ENCODE assay signal across 18 cellular contexts in the genomic region with DNA sequence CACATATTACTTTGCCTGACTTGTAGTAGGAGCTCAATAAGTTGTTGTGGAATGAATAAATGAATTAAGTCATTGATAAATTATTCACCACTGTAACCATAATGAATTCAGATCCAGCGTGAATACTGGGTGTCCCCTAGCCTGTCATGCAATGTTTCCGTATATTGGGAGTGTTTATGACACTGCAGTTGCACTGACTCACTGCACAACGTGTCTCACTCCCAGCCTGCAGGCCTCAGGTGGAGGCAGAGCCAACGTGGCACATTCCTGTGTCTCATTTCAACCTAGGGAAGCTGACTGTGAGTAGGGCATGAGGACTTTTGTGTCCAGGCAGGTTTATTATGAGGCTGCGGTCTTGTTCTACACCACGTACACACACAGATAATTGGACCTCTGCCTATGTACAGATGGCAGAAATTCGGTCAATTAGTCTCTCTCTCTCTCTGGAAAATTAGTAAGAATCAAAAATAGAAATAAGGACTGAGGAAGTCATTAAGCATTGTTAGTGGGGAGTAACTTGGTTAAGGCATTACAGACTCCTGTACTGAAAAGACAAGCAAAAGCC.
A peak's percentile ranks its signal among the peaks of the same experiment; 100 is the strongest.
DNase-seq lines count a peak whose midpoint lies in the region; ATAC-seq, FAIRE-seq and TF ChIP-seq lines count a peak whose summit lies in the region.
"Had no signal": no experiment of that assay in that cellular context is flagged by ENCODE, and none has a peak within 500 bp of the region (broad histone marks: within the 10 kb centered on the region; RNA-seq: fewer than 3 reads in every experiment).

No MANE protein-coding gene starts in this region.

- TF ChIP-seq POLR2A in testis (IDR thresholded peaks at IDR 0.05): no peak
- no peak for TF ChIP-seq POLR2A in esophagus muscularis mucosa (IDR thresholded peaks at IDR 0.05; ENCODE audit: low read depth)

- TF ChIP-seq CTCF in RWPE1 (conservative IDR thresholded peaks at IDR 0.05; ENCODE audit: low read depth) (no peak), testis (IDR thresholded peaks at IDR 0.05) (no peak), esophagus muscularis mucosa (IDR thresholded peaks at IDR 0.05) (no peak)

- peak; percentile 92 for FAIRE-seq in urothelium cell line (lab: Jason Lieb, UNC)

- H3K27me3 ChIP-seq in testis: no peaks in the 10 kb centered on the region
- H3K27me3 ChIP-seq in esophagus muscularis mucosa: no peaks in the 10 kb centered on the region
- H3K27me3 ChIP-seq: left lung, transverse colon had no signal

- no peaks in the 10 kb centered on the region for H3K36me3 ChIP-seq in testis (ENCODE audit: low read depth, missing control alignments)
- H3K36me3 ChIP-seq in esophagus muscularis mucosa: no peaks in the 10 kb centered on the region
- H3K36me3 ChIP-seq: left lung, transverse colon had no signal

- 79 to 87% methylated on average over 7 of the region's 7 CpGs for WGBS in testis, 2 donors
- WGBS in esophagus muscularis mucosa: 78% methylated on average over 7 of the region's 7 CpGs

- no peak overlapping the region for H3K4me3 ChIP-seq in testis
- H3K4me3 ChIP-seq in esophagus muscularis mucosa: no peak overlapping the region
- H3K4me3 ChIP-seq: left lung, transverse colon had no signal

- ATAC-seq in HG02763 (IDR thresholded peaks at IDR 0.05; ENCODE audit: unreplicated experiment): no peak
- ATAC-seq: left lung had no signal

- CTCF ChIA-PET in RWPE1 (lab: Yijun Ruan, JAX): interaction anchor here (1.0 kb wide), 1 partner anchor 109 kb away, joined by 3 read pairs; no protein-coding TSS in a partner anchor

- H3K4me1 ChIP-seq in testis (no peaks in the 10 kb centered on the region), esophagus muscularis mucosa (peaks cover 0 to 11% (median 3%) of the 10 kb centered on the region in 4 donors)
- H3K4me1 ChIP-seq: left lung, transverse colon had no signal

- H3K9me3 ChIP-seq in testis: no peaks in the 10 kb centered on the region
- no peaks in the 10 kb centered on the region for H3K9me3 ChIP-seq in esophagus muscularis mucosa
- H3K9me3 ChIP-seq: left lung, transverse colon had no signal

- intact Hi-C loops in testis (cut with DNase I; ENCODE audit: low total_unique reads) (no loop called here), esophagus muscularis mucosa (cut with DNase I) (no loop called here)

- H3K27ac ChIP-seq in RWPE1 (peak overlapping the region; percentile 53), testis (no peak overlapping the region), esophagus muscularis mucosa (replicated peaks in 1 of 4) (no peak overlapping the region)
- H3K27ac ChIP-seq: 22Rv1, left lung, transverse colon had no signal

- DNase-seq in NCI-H446 treated with DMSO at 0.1 percent for 48 hours (lab: John Stamatoyannopoulos, UW): peak; percentile 24
- DNase-seq in NCI-H446 (lab: John Stamatoyannopoulos, UW): no peak
- peak; percentile 92 for DNase-seq in RWPE1 (ENCODE audit: low spot score)
- peak; percentile 70 for DNase-seq in glomerular visceral epithelial cell (ENCODE audit: extremely low spot score)
- DNase-seq in urothelium cell line (ENCODE audit: low spot score): peak; percentile 71
- no peak for DNase-seq in testis
- DNase-seq in esophagus muscularis mucosa (ENCODE audit: extremely low spot score): no peak
- DNase-seq: activated CD4-positive, alpha-beta T cell treated with anti-CD3 and anti-CD28 coated beads, Interleukin-2, amount 50 U/mL, for 48 hours; activated naive CD8-positive, alpha-beta T cell treated with anti-CD3 and anti-CD28 coated beads for 36 hours; activated T-cell treated with anti-CD3 and anti-CD28 coated beads, Interleukin-2, amount 50 U/mL, for 48 hours; DMS79 treated with DMSO at 0.1 percent for 48 hours; effector CD4-positive, alpha-beta T cell; H7; left lung; NCI-H748 treated with DMSO at 0.1 percent for 48 hours; transverse colon had no signal

- no peak for TF ChIP-seq EP300 in esophagus muscularis mucosa (IDR thresholded peaks at IDR 0.05)

- POLR2A ChIA-PET in RWPE1 (lab: Yijun Ruan, JAX; ENCODE audit: low non-redundant PET): no interaction called here

Comparison
In these comparisons a context has a peak if more than half of its experiments do, and no peak if none do; other contexts are left out.
1. DNase-seq: peak in NCI-H446 treated with DMSO at 0.1 percent for 48 hours (single experiment), RWPE1 (single experiment), glomerular visceral epithelial cell (single experiment) and urothelium cell line (single experiment); none in NCI-H446 (0 of 2), testis (single experiment) and esophagus muscularis mucosa (single experiment).